ENCODE assay signal across 28 cellular contexts in the genomic region with DNA sequence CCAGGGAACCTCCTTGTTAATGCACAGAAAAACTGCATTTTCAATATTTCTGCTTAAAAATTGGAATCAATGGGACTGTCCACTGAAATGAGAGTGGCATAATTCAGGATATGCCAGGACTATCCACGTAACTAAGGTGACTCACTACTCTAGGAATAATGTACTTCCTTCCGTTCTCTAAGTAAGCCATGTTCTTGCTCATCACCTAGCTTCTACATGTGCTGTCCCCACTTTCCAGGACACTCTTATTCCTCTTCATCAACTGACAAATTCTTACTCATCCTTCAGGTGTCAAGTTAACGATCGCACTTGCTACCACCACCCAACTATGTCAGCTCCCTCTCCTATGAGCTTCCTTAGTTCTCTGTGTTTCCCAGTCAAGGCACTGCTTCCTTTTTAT.
"Had no signal": no experiment of that assay in that cellular context is flagged by ENCODE, and none has a peak within 500 bp of the region (broad histone marks: within the 10 kb centered on the region; RNA-seq: fewer than 3 reads in every experiment).

No MANE protein-coding gene starts in this region.

- H3K36me3 ChIP-seq: ascending aorta, brain microvascular endothelial cell, esophagus squamous epithelium had no signal

- H3K36me3 Mint-ChIP-seq: activated naive CD4-positive, alpha-beta T cell treated with anti-CD3 and anti-CD28 coated beads, Interleukin-2, amount 10 ng/mL, durations not matched to agents 7 days and 5 days; activated naive CD4-positive, alpha-beta T cell treated with anti-CD3 and anti-CD28 coated beads, Interleukin-2, amount 50 U/mL, for 72 hours; activated naive CD8-positive, alpha-beta T cell treated with anti-CD3 and anti-CD28 coated beads, Interleukin-2, amount 10 ng/mL, durations not matched to agents 7 days and 5 days; WTC11 had no signal

- H3K4me1 ChIP-seq: ascending aorta, esophagus squamous epithelium had no signal

- H3K4me1 Mint-ChIP-seq: activated CD4-positive, alpha-beta memory T cell treated with anti-CD3 and anti-CD28 coated beads, Interleukin-2, amount 10 ng/mL, durations not matched to agents 7 days and 5 days; activated CD4-positive, alpha-beta T cell treated with anti-CD3 and anti-CD28 coated beads, Interleukin-2, amount 10 ng/mL, durations not matched to agents 7 days and 5 days; activated naive CD4-positive, alpha-beta T cell treated with anti-CD3 and anti-CD28 coated beads, Interleukin-2, amount 10 ng/mL, durations not matched to agents 7 days and 5 days; activated naive CD8-positive, alpha-beta T cell treated with anti-CD3 and anti-CD28 coated beads, Interleukin-2, amount 10 ng/mL, durations not matched to agents 7 days and 5 days had no signal

- DNase-seq: activated CD4-positive, alpha-beta memory T cell treated with anti-CD3 and anti-CD28 coated beads, Interleukin-2, amount 10 ng/mL, durations not matched to agents 7 days and 5 days; activated CD4-positive, alpha-beta T cell treated with anti-CD3 and anti-CD28 coated beads for 1 hour; activated CD4-positive, alpha-beta T cell treated with anti-CD3 and anti-CD28 coated beads for 4 hours; activated CD4-positive, alpha-beta T cell treated with anti-CD3 and anti-CD28 coated beads, Interleukin-2, amount 10 ng/mL, durations not matched to agents 7 days and 5 days; activated CD4-positive, alpha-beta T cell treated with anti-CD3 and anti-CD28 coated beads, Interleukin-2, amount 50 U/mL, for 4 hours; activated CD8-positive, alpha-beta memory T cell treated with anti-CD3 and anti-CD28 coated beads, Interleukin-2, amount 50 U/mL, for 48 hours; activated gamma-delta T cell; activated naive CD4-positive, alpha-beta T cell; activated naive CD4-positive, alpha-beta T cell treated with anti-CD3 and anti-CD28 coated beads, Interleukin-2, amount 10 ng/mL, durations not matched to agents 7 days and 5 days; activated naive CD8-positive, alpha-beta T cell treated with anti-CD3 and anti-CD28 coated beads, Interleukin-2, amount 10 ng/mL, durations not matched to agents 7 days and 5 days; activated T-cell treated with anti-CD3 and anti-CD28 coated beads for 4 hours; activated T-cell treated with anti-CD3 and anti-CD28 coated beads, Interleukin-2, amount 50 U/mL, for 24 hours; activated T-cell treated with anti-CD3 and anti-CD28 coated beads, Interleukin-2, amount 50 U/mL, for 72 hours; brain microvascular endothelial cell; caudate nucleus; cortex of kidney; dermis blood vessel endothelial cell; effector CD4-positive, alpha-beta T cell; effector memory CD8-positive, alpha-beta T cell; esophagus squamous epithelium; foreskin melanocyte; head of caudate nucleus; T-helper 2 cell had no signal

- H3K9me3 Mint-ChIP-seq: activated CD4-positive, alpha-beta memory T cell treated with anti-CD3 and anti-CD28 coated beads, Interleukin-2, amount 10 ng/mL, durations not matched to agents 7 days and 5 days; activated CD4-positive, alpha-beta T cell treated with anti-CD3 and anti-CD28 coated beads, Interleukin-2, amount 10 ng/mL, durations not matched to agents 7 days and 5 days; activated naive CD4-positive, alpha-beta T cell treated with anti-CD3 and anti-CD28 coated beads, Interleukin-2, amount 10 ng/mL, durations not matched to agents 7 days and 5 days; activated naive CD4-positive, alpha-beta T cell treated with anti-CD3 and anti-CD28 coated beads, Interleukin-2, amount 50 U/mL, for 72 hours; activated naive CD8-positive, alpha-beta T cell treated with anti-CD3 and anti-CD28 coated beads, Interleukin-2, amount 10 ng/mL, durations not matched to agents 7 days and 5 days; activated T-cell treated with anti-CD3 and anti-CD28 coated beads, Interleukin-2, amount 50 U/mL, for 24 hours; activated T-cell treated with anti-CD3 and anti-CD28 coated beads, Interleukin-2, amount 50 U/mL, for 72 hours; effector memory CD8-positive, alpha-beta T cell; WTC11 had no signal

- H3K27me3 ChIP-seq: ascending aorta, brain microvascular endothelial cell, esophagus squamous epithelium had no signal

- H3K4me3 Mint-ChIP-seq: activated CD4-positive, alpha-beta memory T cell treated with anti-CD3 and anti-CD28 coated beads, Interleukin-2, amount 10 ng/mL, durations not matched to agents 7 days and 5 days; activated CD4-positive, alpha-beta T cell treated with anti-CD3 and anti-CD28 coated beads, Interleukin-2, amount 10 ng/mL, durations not matched to agents 7 days and 5 days; activated naive CD4-positive, alpha-beta T cell treated with anti-CD3 and anti-CD28 coated beads, Interleukin-2, amount 10 ng/mL, durations not matched to agents 7 days and 5 days; activated naive CD8-positive, alpha-beta T cell treated with anti-CD3 and anti-CD28 coated beads, Interleukin-2, amount 10 ng/mL, durations not matched to agents 7 days and 5 days; activated T-cell treated with anti-CD3 and anti-CD28 coated beads, Interleukin-2, amount 50 U/mL, for 24 hours; activated T-cell treated with anti-CD3 and anti-CD28 coated beads, Interleukin-2, amount 50 U/mL, for 72 hours; effector memory CD8-positive, alpha-beta T cell; WTC11 had no signal

- H3K27me3 Mint-ChIP-seq: activated CD4-positive, alpha-beta memory T cell treated with anti-CD3 and anti-CD28 coated beads, Interleukin-2, amount 10 ng/mL, durations not matched to agents 7 days and 5 days; activated CD4-positive, alpha-beta T cell treated with anti-CD3 and anti-CD28 coated beads, Interleukin-2, amount 10 ng/mL, durations not matched to agents 7 days and 5 days; activated naive CD4-positive, alpha-beta T cell treated with anti-CD3 and anti-CD28 coated beads, Interleukin-2, amount 10 ng/mL, durations not matched to agents 7 days and 5 days; activated naive CD8-positive, alpha-beta T cell treated with anti-CD3 and anti-CD28 coated beads, Interleukin-2, amount 10 ng/mL, durations not matched to agents 7 days and 5 days; effector memory CD8-positive, alpha-beta T cell had no signal

- H3K9me3 ChIP-seq: ascending aorta, esophagus squamous epithelium had no signal

- H3K27ac Mint-ChIP-seq: activated CD4-positive, alpha-beta memory T cell treated with anti-CD3 and anti-CD28 coated beads, Interleukin-2, amount 10 ng/mL, durations not matched to agents 7 days and 5 days; activated CD4-positive, alpha-beta T cell treated with anti-CD3 and anti-CD28 coated beads, Interleukin-2, amount 10 ng/mL, durations not matched to agents 7 days and 5 days; activated naive CD4-positive, alpha-beta T cell treated with anti-CD3 and anti-CD28 coated beads, Interleukin-2, amount 10 ng/mL, durations not matched to agents 7 days and 5 days; activated naive CD4-positive, alpha-beta T cell treated with anti-CD3 and anti-CD28 coated beads, Interleukin-2, amount 50 U/mL, for 72 hours; activated naive CD8-positive, alpha-beta T cell treated with anti-CD3 and anti-CD28 coated beads, Interleukin-2, amount 10 ng/mL, durations not matched to agents 7 days and 5 days; activated T-cell treated with anti-CD3 and anti-CD28 coated beads, Interleukin-2, amount 50 U/mL, for 24 hours; activated T-cell treated with anti-CD3 and anti-CD28 coated beads, Interleukin-2, amount 50 U/mL, for 72 hours; effector memory CD8-positive, alpha-beta T cell; WTC11 had no signal

- H3K4me3 ChIP-seq: ascending aorta, esophagus squamous epithelium had no signal

- H3K27ac ChIP-seq: ascending aorta, brain microvascular endothelial cell, epithelial cell of prostate, esophagus squamous epithelium, VCaP had no signal
